ENCODE assay signal across 19 cellular contexts in the genomic region with DNA sequence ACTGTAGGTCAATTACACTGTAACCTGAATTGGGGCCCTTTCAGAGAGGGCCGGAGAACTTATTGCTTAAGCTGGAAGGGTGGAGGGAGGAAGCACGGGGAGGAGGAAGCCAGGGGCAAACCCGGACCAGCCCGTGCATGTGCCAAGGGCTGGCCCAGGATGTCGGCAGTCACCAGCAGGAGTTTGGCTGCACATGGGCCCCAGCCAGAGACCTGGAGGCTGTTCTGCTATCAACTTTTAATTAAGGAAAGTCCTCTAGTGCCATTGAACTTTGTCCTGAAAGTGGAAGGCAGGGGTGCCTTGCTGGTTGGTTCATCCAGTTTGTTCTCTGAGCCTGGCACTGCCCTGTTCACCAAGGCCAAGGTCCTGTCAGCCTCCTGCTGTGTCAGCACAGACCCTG.
"Had no signal": no experiment of that assay in that cellular context is flagged by ENCODE, and none has a peak within 500 bp of the region (broad histone marks: within the 10 kb centered on the region; RNA-seq: fewer than 3 reads in every experiment).

No MANE protein-coding gene starts in this region.

- H3K4me1 Mint-ChIP-seq: activated CD4-positive, alpha-beta T cell treated with anti-CD3 and anti-CD28 coated beads, Interleukin-2, amount 10 ng/mL, durations not matched to agents 24 days and 14 days; activated naive CD8-positive, alpha-beta T cell treated with anti-CD3 and anti-CD28 coated beads, Interleukin-2, amount 10 ng/mL, durations not matched to agents 7 days and 5 days; naive thymus-derived CD8-positive, alpha-beta T cell had no signal

- H3K9ac ChIP-seq: parathyroid adenoma had no signal

- H3K4me1 ChIP-seq: parathyroid adenoma had no signal

- DNase-seq: activated CD4-positive, alpha-beta T cell treated with anti-CD3 and anti-CD28 coated beads, Interleukin-2, amount 10 ng/mL, durations not matched to agents 24 days and 14 days; activated CD4-positive, CD25-positive, alpha-beta regulatory T cell; activated CD8-positive, alpha-beta memory T cell treated with anti-CD3 and anti-CD28 coated beads, Interleukin-2, amount 50 U/mL, for 48 hours; activated CD8-positive, alpha-beta T cell treated with anti-CD3 and anti-CD28 coated beads, Interleukin-2, amount 10 ng/mL, durations not matched to agents 7 days and 5 days; activated gamma-delta T cell; activated naive CD8-positive, alpha-beta T cell treated with anti-CD3 and anti-CD28 coated beads, Interleukin-2, amount 10 ng/mL, durations not matched to agents 7 days and 5 days; activated T-cell treated with anti-CD3 and anti-CD28 coated beads, Interleukin-2, amount 50 U/mL, for 72 hours; anterior cingulate cortex; brain microvascular endothelial cell; endodermal cell; esophagus squamous epithelium; kidney glomerular epithelial cell; naive thymus-derived CD8-positive, alpha-beta T cell; stimulated activated CD4-positive, alpha-beta T cell treated with anti-CD3 and anti-CD28 coated beads, Interleukin-4, amount 100 ng/mL, for 1 hour; stimulated activated naive CD4-positive, alpha-beta T cell; substantia nigra had no signal

- H3K4me3 ChIP-seq: esophagus squamous epithelium had no signal

- H3K9me3 Mint-ChIP-seq: activated CD4-positive, alpha-beta T cell treated with anti-CD3 and anti-CD28 coated beads, Interleukin-2, amount 10 ng/mL, durations not matched to agents 24 days and 14 days; activated naive CD8-positive, alpha-beta T cell treated with anti-CD3 and anti-CD28 coated beads, Interleukin-2, amount 10 ng/mL, durations not matched to agents 7 days and 5 days; endodermal cell; T-helper 2 cell treated with Interferon-gamma antibody and Interleukin-4, amounts not matched to agents 5 μg/mL and 100 μg/mL, for 36 hours; type B pancreatic cell had no signal

- H3K27ac Mint-ChIP-seq: activated CD4-positive, alpha-beta T cell treated with anti-CD3 and anti-CD28 coated beads, Interleukin-2, amount 10 ng/mL, durations not matched to agents 24 days and 14 days; activated CD8-positive, alpha-beta T cell treated with anti-CD3 and anti-CD28 coated beads, Interleukin-2, amount 10 ng/mL, durations not matched to agents 7 days and 5 days; activated naive CD8-positive, alpha-beta T cell treated with anti-CD3 and anti-CD28 coated beads, Interleukin-2, amount 10 ng/mL, durations not matched to agents 7 days and 5 days; activated T-cell treated with anti-CD3 and anti-CD28 coated beads, Interleukin-2, amount 50 U/mL, for 72 hours; endodermal cell; naive thymus-derived CD8-positive, alpha-beta T cell; T-helper 2 cell treated with Interferon-gamma antibody and Interleukin-4, amounts not matched to agents 5 μg/mL and 100 μg/mL, for 36 hours; type B pancreatic cell had no signal

- H3K27me3 Mint-ChIP-seq: activated CD4-positive, alpha-beta T cell treated with anti-CD3 and anti-CD28 coated beads, Interleukin-2, amount 10 ng/mL, durations not matched to agents 24 days and 14 days; activated naive CD8-positive, alpha-beta T cell treated with anti-CD3 and anti-CD28 coated beads, Interleukin-2, amount 10 ng/mL, durations not matched to agents 7 days and 5 days; type B pancreatic cell had no signal

- H3K27me3 ChIP-seq: brain microvascular endothelial cell, esophagus squamous epithelium had no signal

- H3K27ac ChIP-seq: brain microvascular endothelial cell, esophagus squamous epithelium, parathyroid adenoma had no signal

- ATAC-seq: activated CD8-positive, alpha-beta T cell treated with anti-CD3 and anti-CD28 coated beads, Interleukin-2, amount 10 ng/mL, durations not matched to agents 7 days and 5 days; activated T-cell treated with anti-CD3 and anti-CD28 coated beads, Interleukin-2, amount 50 U/mL, for 72 hours; naive thymus-derived CD8-positive, alpha-beta T cell had no signal

- H3K4me3 Mint-ChIP-seq: activated CD4-positive, alpha-beta T cell treated with anti-CD3 and anti-CD28 coated beads, Interleukin-2, amount 10 ng/mL, durations not matched to agents 24 days and 14 days; activated CD8-positive, alpha-beta T cell treated with anti-CD3 and anti-CD28 coated beads, Interleukin-2, amount 10 ng/mL, durations not matched to agents 7 days and 5 days; activated naive CD8-positive, alpha-beta T cell treated with anti-CD3 and anti-CD28 coated beads, Interleukin-2, amount 10 ng/mL, durations not matched to agents 7 days and 5 days; activated T-cell treated with anti-CD3 and anti-CD28 coated beads, Interleukin-2, amount 50 U/mL, for 72 hours; endodermal cell; naive thymus-derived CD8-positive, alpha-beta T cell; T-helper 2 cell treated with Interferon-gamma antibody and Interleukin-4, amounts not matched to agents 5 μg/mL and 100 μg/mL, for 36 hours; type B pancreatic cell had no signal

- H3K36me3 Mint-ChIP-seq: activated naive CD8-positive, alpha-beta T cell treated with anti-CD3 and anti-CD28 coated beads, Interleukin-2, amount 10 ng/mL, durations not matched to agents 7 days and 5 days; naive thymus-derived CD8-positive, alpha-beta T cell; type B pancreatic cell had no signal

- H3K9me3 ChIP-seq: esophagus squamous epithelium had no signal

- H3K36me3 ChIP-seq: brain microvascular endothelial cell, esophagus squamous epithelium had no signal
